In the genomic region with DNA sequence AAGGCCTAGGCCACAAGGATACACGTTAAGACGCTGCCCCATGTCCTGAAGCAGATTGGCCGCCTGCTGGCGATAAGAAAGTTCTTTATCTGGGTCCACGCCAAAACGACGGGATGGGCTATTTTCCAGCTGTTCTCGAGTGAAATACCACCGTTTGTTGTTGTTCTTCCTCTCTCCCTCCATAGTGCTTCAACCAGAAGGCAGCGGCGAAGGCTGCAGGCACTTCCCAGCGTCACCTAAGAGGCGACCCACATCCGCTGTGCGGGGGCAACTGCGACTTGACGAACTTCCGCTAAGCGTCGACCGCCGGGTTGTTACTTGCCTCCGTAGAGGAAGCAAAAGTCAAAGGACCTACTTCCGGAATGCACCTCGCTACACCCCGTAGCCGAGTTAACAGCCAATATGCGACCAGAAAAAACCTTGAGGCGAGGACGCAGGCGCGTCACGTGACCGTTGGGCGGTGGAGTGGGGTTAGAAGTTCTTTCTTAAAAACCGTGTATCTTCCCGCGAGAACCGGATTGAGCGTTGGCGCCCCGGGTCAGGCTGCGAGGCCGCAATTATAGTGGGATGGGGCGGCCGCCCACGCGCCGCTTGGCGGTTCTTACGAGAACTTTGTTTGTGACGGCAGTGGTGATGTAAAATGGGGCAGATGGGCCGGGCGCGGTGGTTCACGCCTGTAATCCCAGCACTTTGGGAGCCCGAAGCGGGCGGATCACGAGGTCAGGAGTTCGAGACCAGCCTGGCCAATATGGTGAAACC, we compare ENCODE assay signal across 1 cellular context.
A peak's percentile ranks its signal among the peaks of the same experiment; 100 is the strongest.
TF ChIP-seq lines count a peak whose summit lies in the region.

A gene (minus strand): TSS at position 215 of the 759 bp plus-strand sequence. CDS start 32 bp downstream, at position 183.

TF ChIP-seq in GM12878, 131 proteins besides CTCF, POLR2A, EP300 and RAD21 (continued from another document and continues in another):
- 0 out of 2 replicates have a peak, but pooled peaks have one; percentile 34 for TF ChIP-seq NFIC (IDR thresholded peaks at IDR 0.05; ENCODE audit: low read depth, low read length)
- TF ChIP-seq STAT1 (conservative IDR thresholded peaks at IDR 0.05), result 0 out of 2 replicates have a peak, but pooled peaks have one; percentile 81
- TF ChIP-seq NR2F1 (conservative IDR thresholded peaks at IDR 0.05), result peak; percentile 96
- peak; percentile 65; the same call in 1 of the 2 replicates for TF ChIP-seq IRF4 (IDR thresholded peaks at IDR 0.05; ENCODE audit: low read depth, low read length)
- no peak for TF ChIP-seq SREBF2 (IDR thresholded peaks at IDR 0.05; ENCODE audit: low read length)
- 0 out of 2 replicates have a peak, but pooled peaks have one; percentile 7 for TF ChIP-seq HDGF (IDR thresholded peaks at IDR 0.05)
- TF ChIP-seq GATAD2B (conservative IDR thresholded peaks at IDR 0.05; ENCODE audit: low read depth), result 0 out of 2 replicates have a peak, but pooled peaks have one; percentile 28
- TF ChIP-seq TCF7 (IDR thresholded peaks at IDR 0.05; ENCODE audit: borderline replicate concordance), result peak; percentile 34; the same call in 1 of the 2 replicates
- TF ChIP-seq, protein P1, sequence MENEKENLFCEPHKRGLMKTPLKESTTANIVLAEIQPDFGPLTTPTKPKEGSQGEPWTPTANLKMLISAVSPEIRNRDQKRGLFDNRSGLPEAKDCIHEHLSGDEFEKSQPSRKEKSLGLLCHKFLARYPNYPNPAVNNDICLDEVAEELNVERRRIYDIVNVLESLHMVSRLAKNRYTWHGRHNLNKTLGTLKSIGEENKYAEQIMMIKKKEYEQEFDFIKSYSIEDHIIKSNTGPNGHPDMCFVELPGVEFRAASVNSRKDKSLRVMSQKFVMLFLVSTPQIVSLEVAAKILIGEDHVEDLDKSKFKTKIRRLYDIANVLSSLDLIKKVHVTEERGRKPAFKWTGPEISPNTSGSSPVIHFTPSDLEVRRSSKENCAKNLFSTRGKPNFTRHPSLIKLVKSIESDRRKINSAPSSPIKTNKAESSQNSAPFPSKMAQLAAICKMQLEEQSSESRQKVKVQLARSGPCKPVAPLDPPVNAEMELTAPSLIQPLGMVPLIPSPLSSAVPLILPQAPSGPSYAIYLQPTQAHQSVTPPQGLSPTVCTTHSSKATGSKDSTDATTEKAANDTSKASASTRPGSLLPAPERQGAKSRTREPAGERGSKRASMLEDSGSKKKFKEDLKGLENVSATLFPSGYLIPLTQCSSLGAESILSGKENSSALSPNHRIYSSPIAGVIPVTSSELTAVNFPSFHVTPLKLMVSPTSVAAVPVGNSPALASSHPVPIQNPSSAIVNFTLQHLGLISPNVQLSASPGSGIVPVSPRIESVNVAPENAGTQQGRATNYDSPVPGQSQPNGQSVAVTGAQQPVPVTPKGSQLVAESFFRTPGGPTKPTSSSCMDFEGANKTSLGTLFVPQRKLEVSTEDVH (IDR thresholded peaks at IDR 0.05; ENCODE audit: low read depth, partially characterized antibody), result peak; percentile 78
- TF ChIP-seq TARDBP (IDR thresholded peaks at IDR 0.05; ENCODE audit: borderline replicate concordance), result peak; percentile 58
- TF ChIP-seq NR2C1 (IDR thresholded peaks at IDR 0.05), result peak; percentile 87
- TF ChIP-seq RFX5 (IDR thresholded peaks at IDR 0.05; ENCODE audit: low read depth, low read length), result no peak
- TF ChIP-seq NFYA (IDR thresholded peaks at IDR 0.05; ENCODE audit: borderline replicate concordance, low read depth, low read length), result no peak
- TF ChIP-seq PAX8 (IDR thresholded peaks at IDR 0.05), result no peak
- TF ChIP-seq, protein P2, sequence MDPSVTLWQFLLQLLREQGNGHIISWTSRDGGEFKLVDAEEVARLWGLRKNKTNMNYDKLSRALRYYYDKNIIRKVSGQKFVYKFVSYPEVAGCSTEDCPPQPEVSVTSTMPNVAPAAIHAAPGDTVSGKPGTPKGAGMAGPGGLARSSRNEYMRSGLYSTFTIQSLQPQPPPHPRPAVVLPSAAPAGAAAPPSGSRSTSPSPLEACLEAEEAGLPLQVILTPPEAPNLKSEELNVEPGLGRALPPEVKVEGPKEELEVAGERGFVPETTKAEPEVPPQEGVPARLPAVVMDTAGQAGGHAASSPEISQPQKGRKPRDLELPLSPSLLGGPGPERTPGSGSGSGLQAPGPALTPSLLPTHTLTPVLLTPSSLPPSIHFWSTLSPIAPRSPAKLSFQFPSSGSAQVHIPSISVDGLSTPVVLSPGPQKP (IDR thresholded peaks at IDR 0.05; ENCODE audit: low read depth, low read length), result peak; percentile 93
- no peak for TF ChIP-seq NRF1 (conservative IDR thresholded peaks at IDR 0.05; ENCODE audit: low read depth, low read length)
- no peak for TF ChIP-seq FOS (IDR thresholded peaks at IDR 0.05; ENCODE audit: borderline replicate concordance, extremely low read depth, insufficient read length)
- peak; percentile 3 for TF ChIP-seq MXI1 (IDR thresholded peaks at IDR 0.05; ENCODE audit: low read depth, low read length)
- TF ChIP-seq FOXM1 (IDR thresholded peaks at IDR 0.05; ENCODE audit: low read depth, low read length), result peak; percentile 31; the same call in 1 of the 2 replicates
- peak; percentile 99 for TF ChIP-seq CHD2 (IDR thresholded peaks at IDR 0.05; ENCODE audit: borderline replicate concordance, low read depth, low read length)
- TF ChIP-seq ZNF622 (IDR thresholded peaks at IDR 0.05), result no peak
- TF ChIP-seq RUNX3 (IDR thresholded peaks at IDR 0.05; ENCODE audit: low read length), result peak; percentile 75; the same call in 1 of the 2 replicates
- peak; percentile 92 for TF ChIP-seq POLR2AphosphoS5 (IDR thresholded peaks at IDR 0.05; ENCODE audit: low read length)
- peak; percentile 50 for TF ChIP-seq POU2F2 (IDR thresholded peaks at IDR 0.05; ENCODE audit: borderline replicate concordance, low read depth, low read length)
- no peak; the same call in 1 of the 2 replicates for TF ChIP-seq ZNF24 (IDR thresholded peaks at IDR 0.05)
- TF ChIP-seq, protein P3, sequence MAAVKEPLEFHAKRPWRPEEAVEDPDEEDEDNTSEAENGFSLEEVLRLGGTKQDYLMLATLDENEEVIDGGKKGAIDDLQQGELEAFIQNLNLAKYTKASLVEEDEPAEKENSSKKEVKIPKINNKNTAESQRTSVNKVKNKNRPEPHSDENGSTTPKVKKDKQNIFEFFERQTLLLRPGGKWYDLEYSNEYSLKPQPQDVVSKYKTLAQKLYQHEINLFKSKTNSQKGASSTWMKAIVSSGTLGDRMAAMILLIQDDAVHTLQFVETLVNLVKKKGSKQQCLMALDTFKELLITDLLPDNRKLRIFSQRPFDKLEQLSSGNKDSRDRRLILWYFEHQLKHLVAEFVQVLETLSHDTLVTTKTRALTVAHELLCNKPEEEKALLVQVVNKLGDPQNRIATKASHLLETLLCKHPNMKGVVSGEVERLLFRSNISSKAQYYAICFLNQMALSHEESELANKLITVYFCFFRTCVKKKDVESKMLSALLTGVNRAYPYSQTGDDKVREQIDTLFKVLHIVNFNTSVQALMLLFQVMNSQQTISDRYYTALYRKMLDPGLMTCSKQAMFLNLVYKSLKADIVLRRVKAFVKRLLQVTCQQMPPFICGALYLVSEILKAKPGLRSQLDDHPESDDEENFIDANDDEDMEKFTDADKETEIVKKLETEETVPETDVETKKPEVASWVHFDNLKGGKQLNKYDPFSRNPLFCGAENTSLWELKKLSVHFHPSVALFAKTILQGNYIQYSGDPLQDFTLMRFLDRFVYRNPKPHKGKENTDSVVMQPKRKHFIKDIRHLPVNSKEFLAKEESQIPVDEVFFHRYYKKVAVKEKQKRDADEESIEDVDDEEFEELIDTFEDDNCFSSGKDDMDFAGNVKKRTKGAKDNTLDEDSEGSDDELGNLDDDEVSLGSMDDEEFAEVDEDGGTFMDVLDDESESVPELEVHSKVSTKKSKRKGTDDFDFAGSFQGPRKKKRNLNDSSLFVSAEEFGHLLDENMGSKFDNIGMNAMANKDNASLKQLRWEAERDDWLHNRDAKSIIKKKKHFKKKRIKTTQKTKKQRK (IDR thresholded peaks at IDR 0.05; ENCODE audit: low read depth, low read length), result no peak
- TF ChIP-seq BACH1 (IDR thresholded peaks at IDR 0.05; ENCODE audit: borderline replicate concordance), result peak; percentile 35; the same call in 1 of the 2 replicates
- no peak for TF ChIP-seq CBX3 (IDR thresholded peaks at IDR 0.05; ENCODE audit: borderline replicate concordance, low read depth)
- no peak for TF ChIP-seq SUPT20H (IDR thresholded peaks at IDR 0.05; ENCODE audit: borderline replicate concordance, control insufficient read depth, low read depth, low read length)
- TF ChIP-seq, protein P4, sequence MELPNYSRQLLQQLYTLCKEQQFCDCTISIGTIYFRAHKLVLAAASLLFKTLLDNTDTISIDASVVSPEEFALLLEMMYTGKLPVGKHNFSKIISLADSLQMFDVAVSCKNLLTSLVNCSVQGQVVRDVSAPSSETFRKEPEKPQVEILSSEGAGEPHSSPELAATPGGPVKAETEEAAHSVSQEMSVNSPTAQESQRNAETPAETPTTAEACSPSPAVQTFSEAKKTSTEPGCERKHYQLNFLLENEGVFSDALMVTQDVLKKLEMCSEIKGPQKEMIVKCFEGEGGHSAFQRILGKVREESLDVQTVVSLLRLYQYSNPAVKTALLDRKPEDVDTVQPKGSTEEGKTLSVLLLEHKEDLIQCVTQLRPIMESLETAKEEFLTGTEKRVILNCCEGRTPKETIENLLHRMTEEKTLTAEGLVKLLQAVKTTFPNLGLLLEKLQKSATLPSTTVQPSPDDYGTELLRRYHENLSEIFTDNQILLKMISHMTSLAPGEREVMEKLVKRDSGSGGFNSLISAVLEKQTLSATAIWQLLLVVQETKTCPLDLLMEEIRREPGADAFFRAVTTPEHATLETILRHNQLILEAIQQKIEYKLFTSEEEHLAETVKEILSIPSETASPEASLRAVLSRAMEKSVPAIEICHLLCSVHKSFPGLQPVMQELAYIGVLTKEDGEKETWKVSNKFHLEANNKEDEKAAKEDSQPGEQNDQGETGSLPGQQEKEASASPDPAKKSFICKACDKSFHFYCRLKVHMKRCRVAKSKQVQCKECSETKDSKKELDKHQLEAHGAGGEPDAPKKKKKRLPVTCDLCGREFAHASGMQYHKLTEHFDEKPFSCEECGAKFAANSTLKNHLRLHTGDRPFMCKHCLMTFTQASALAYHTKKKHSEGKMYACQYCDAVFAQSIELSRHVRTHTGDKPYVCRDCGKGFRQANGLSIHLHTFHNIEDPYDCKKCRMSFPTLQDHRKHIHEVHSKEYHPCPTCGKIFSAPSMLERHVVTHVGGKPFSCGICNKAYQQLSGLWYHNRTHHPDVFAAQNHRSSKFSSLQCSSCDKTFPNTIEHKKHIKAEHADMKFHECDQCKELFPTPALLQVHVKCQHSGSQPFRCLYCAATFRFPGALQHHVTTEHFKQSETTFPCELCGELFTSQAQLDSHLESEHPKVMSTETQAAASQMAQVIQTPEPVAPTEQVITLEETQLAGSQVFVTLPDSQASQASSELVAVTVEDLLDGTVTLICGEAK (IDR thresholded peaks at IDR 0.05; ENCODE audit: borderline replicate concordance), result peak; percentile 98
- no peak for TF ChIP-seq RBBP5 (conservative IDR thresholded peaks at IDR 0.05)
- TF ChIP-seq SRF (IDR thresholded peaks at IDR 0.05; ENCODE audit: low read depth in 2 of 2, low read length in 2 of 2), result no peak; a peak in 1 of 4 replicates
- TF ChIP-seq TCF12 (IDR thresholded peaks at IDR 0.05; ENCODE audit: low read depth, low read length), result 0 out of 2 replicates have a peak, but pooled peaks have one; percentile 22
- TF ChIP-seq RB1 (IDR thresholded peaks at IDR 0.05; ENCODE audit: borderline replicate concordance), result peak; percentile 62; the same call in 1 of the 2 replicates
- TF ChIP-seq HDAC6 (IDR thresholded peaks at IDR 0.05; ENCODE audit: unreplicated experiment), result no peak
- peak; percentile 33; the same call in 1 of the 2 replicates for TF ChIP-seq MYB (IDR thresholded peaks at IDR 0.05; ENCODE audit: borderline replicate concordance, low read depth, low read length)
- no peak; the same call in 1 of the 2 replicates for TF ChIP-seq SREBF1 (IDR thresholded peaks at IDR 0.05; ENCODE audit: low read length)
- peak; percentile 76; the same call in 1 of the 2 replicates for TF ChIP-seq ZSCAN29 (IDR thresholded peaks at IDR 0.05)
- peak; percentile 83 for TF ChIP-seq YY1 (IDR thresholded peaks at IDR 0.05; ENCODE audit: low read depth, low read length)
- TF ChIP-seq CREM (IDR thresholded peaks at IDR 0.05; ENCODE audit: low read depth), result peak; percentile 98
- peak; percentile 67; the same call in 1 of the 2 replicates for TF ChIP-seq PML (IDR thresholded peaks at IDR 0.05; ENCODE audit: low read length)
- TF ChIP-seq ESRRA (IDR thresholded peaks at IDR 0.05; ENCODE audit: low read length), result peak; percentile 5; the same call in 1 of the 2 replicates
- TF ChIP-seq STAT3 (IDR thresholded peaks at IDR 0.05; ENCODE audit: low read depth, low read length), result no peak
- TF ChIP-seq BRCA1 (IDR thresholded peaks at IDR 0.05; ENCODE audit: low read depth, low read length), result peak; percentile 81
- TF ChIP-seq EZH2 (IDR thresholded peaks at IDR 0.05; ENCODE audit: borderline replicate concordance, control insufficient read depth, low read depth, low read length), result no peak
- TF ChIP-seq MTA2 (IDR thresholded peaks at IDR 0.05; ENCODE audit: low read depth), result peak; percentile 57; the same call in 1 of the 2 replicates
- no peak for TF ChIP-seq SMC3 (IDR thresholded peaks at IDR 0.05; ENCODE audit: borderline replicate concordance, low read length)
- TF ChIP-seq, protein P5, sequence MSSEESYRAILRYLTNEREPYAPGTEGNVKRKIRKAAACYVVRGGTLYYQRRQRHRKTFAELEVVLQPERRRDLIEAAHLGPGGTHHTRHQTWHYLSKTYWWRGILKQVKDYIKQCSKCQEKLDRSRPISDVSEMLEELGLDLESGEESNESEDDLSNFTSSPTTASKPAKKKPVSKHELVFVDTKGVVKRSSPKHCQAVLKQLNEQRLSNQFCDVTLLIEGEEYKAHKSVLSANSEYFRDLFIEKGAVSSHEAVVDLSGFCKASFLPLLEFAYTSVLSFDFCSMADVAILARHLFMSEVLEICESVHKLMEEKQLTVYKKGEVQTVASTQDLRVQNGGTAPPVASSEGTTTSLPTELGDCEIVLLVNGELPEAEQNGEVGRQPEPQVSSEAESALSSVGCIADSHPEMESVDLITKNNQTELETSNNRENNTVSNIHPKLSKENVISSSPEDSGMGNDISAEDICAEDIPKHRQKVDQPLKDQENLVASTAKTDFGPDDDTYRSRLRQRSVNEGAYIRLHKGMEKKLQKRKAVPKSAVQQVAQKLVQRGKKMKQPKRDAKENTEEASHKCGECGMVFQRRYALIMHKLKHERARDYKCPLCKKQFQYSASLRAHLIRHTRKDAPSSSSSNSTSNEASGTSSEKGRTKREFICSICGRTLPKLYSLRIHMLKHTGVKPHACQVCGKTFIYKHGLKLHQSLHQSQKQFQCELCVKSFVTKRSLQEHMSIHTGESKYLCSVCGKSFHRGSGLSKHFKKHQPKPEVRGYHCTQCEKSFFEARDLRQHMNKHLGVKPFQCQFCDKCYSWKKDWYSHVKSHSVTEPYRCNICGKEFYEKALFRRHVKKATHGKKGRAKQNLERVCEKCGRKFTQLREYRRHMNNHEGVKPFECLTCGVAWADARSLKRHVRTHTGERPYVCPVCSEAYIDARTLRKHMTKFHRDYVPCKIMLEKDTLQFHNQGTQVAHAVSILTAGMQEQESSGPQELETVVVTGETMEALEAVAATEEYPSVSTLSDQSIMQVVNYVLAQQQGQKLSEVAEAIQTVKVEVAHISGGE (CRISPR knock-in tag; IDR thresholded peaks at IDR 0.05), result peak; percentile 76
